ENCODE assay signal across 25 cellular contexts in genomic region chr4:172985552-172985951, GRCh38.
DNase-seq lines count a peak whose midpoint lies in the region; ATAC-seq, FAIRE-seq and TF ChIP-seq lines count a peak whose summit lies in the region.
"Had no signal": no experiment of that assay in that cellular context is flagged by ENCODE, and none has a peak within 500 bp of the region (broad histone marks: within the 10 kb centered on the region; RNA-seq: fewer than 3 reads in every experiment).

No MANE protein-coding gene starts in this region.

- H3K4ac ChIP-seq in mesendoderm (ENCODE audit: low read depth, low read length) = no peak overlapping the region

- no peaks in the 10 kb centered on the region for H3K9me2 ChIP-seq in GM23338 (ENCODE audit: insufficient read depth)

- intact Hi-C loops in K562 (cut with micrococcal nuclease) = no loop called here

- H3K4me1 ChIP-seq in GM23338 (ENCODE audit: insufficient read depth) (peaks cover 27% of the 10 kb centered on the region), K562 (replicated peaks in 1 of 2; ENCODE audit: control insufficient read depth in 2 of 2, insufficient read depth in 2 of 2, low read length in 2 of 2) (no peaks in the 10 kb centered on the region), mesendoderm (ENCODE audit: control insufficient read depth, low read depth, low read length) (no peaks in the 10 kb centered on the region)

- no peak for TF ChIP-seq EP300 in K562 (IDR thresholded peaks at IDR 0.05; ENCODE audit: low read length)

- no peak overlapping the region for H3K56ac ChIP-seq in mesendoderm (ENCODE audit: low read length)

- CTCF ChIA-PET in K562 (lab: Yijun Ruan, JAX; ENCODE audit: low intra/inter-chr PET ratio) = interaction anchor here (0.5 kb wide), 1 partner anchor 93 kb away, joined by 8 read pairs; no protein-coding TSS in a partner anchor

- H4K5ac ChIP-seq in mesendoderm (ENCODE audit: low read length) = no peak overlapping the region

- no peak for ATAC-seq in GM23338
- no peak for ATAC-seq in K562
- no peak for ATAC-seq in HG03108 (IDR thresholded peaks at IDR 0.05; ENCODE audit: unreplicated experiment)
- ATAC-seq: CD8-positive, alpha-beta T cell; stimulated activated naive CD8-positive, alpha-beta T cell treated with anti-CD3 and anti-CD28 coated beads, Interleukin-15, Interleukin-2, amounts not matched to agents 100 U/mL and 50 U/mL, for 24 hours; T-cell had no signal

- no peak for TF ChIP-seq RAD21 in K562 (CRISPR knock-in tag; conservative IDR thresholded peaks at IDR 0.05 in 1 of 2, IDR thresholded peaks at IDR 0.05 in 1 of 2)

- H3K9me1 ChIP-seq in K562 (ENCODE audit: control insufficient read depth, insufficient read depth, low read length) = no peaks in the 10 kb centered on the region

- BruUV-seq in K562 (replicated peaks; lab: Mats Ljungman, UMichigan) = no TSS peak

- peaks cover 19% of the 10 kb centered on the region for H3K36me3 Mint-ChIP-seq in GM23338 (ENCODE audit: low read depth)
- H3K36me3 Mint-ChIP-seq: activated naive CD4-positive, alpha-beta T cell treated with anti-CD3 and anti-CD28 coated beads, Interleukin-2, amount 50 U/mL, for 24 hours; CD8-positive, alpha-beta T cell; T-cell had no signal

- no peaks in the 10 kb centered on the region for H3F3A ChIP-seq in GM23338 (replicated peaks; ENCODE audit: low read depth)

- H2AFZ ChIP-seq in GM23338 (no peak overlapping the region), K562 (ENCODE audit: low read depth, low read length) (no peak overlapping the region)

- POLR2A ChIA-PET in K562 (lab: Yijun Ruan, JAX) = no interaction called here

- H3K27ac ChIP-seq in GM23338 (ENCODE audit: low read depth) (no peak overlapping the region), K562 (ENCODE audit: extremely low read depth, low read depth, low read length) (no peak overlapping the region), mesendoderm (ENCODE audit: low read depth, low read length) (no peak overlapping the region)
- H3K27ac ChIP-seq: neutrophil had no signal

- in situ Hi-C loops in K562 (cut with MboI) = no loop called here

- H3K79me2 ChIP-seq in GM23338 (replicated peaks; ENCODE audit: insufficient read depth) (no peaks in the 10 kb centered on the region), K562 (ENCODE audit: control insufficient read depth, insufficient read depth, low read length) (no peaks in the 10 kb centered on the region), mesendoderm (ENCODE audit: control insufficient read depth, insufficient read depth, low read length) (no peaks in the 10 kb centered on the region)

- H3K4me3 Mint-ChIP-seq in GM23338 = no peak overlapping the region
- H3K4me3 Mint-ChIP-seq: activated CD4-positive, alpha-beta T cell treated with anti-CD3 and anti-CD28 coated beads, Interleukin-2, amount 10 ng/mL, durations not matched to agents 24 days and 14 days; activated naive CD4-positive, alpha-beta T cell treated with anti-CD3 and anti-CD28 coated beads, Interleukin-2, amount 50 U/mL, for 24 hours; CD8-positive, alpha-beta T cell; central memory CD8-positive, alpha-beta T cell; T-cell had no signal

- no peak for FAIRE-seq in K562 (lab: Jason Lieb, UNC)
- FAIRE-seq: G401.6, small intestine had no signal

- no peak for DNase-seq in GM23338 (ENCODE audit: low spot score)
- DNase-seq in LoVo (ENCODE audit: low spot score) = peak; percentile 27
- no peak for DNase-seq in K562 (ENCODE audit: extremely low read depth in 1 of 4, low spot score in 3 of 4)
- DNase-seq in mesendoderm = no peak
- no peak for DNase-seq in inferior parietal cortex (ENCODE audit: extremely low spot score)
- DNase-seq in SIG-M5 (lab: John Stamatoyannopoulos, UW) = no peak
- DNase-seq: activated CD4-positive, alpha-beta T cell treated with anti-CD3 and anti-CD28 coated beads, Interleukin-2, amount 10 ng/mL, durations not matched to agents 24 days and 14 days; AML-193; anterior cingulate cortex; CD8-positive, alpha-beta T cell; DMS153; MG63; NCI-H1417 treated with DMSO at 0.1 percent for 48 hours; NCI-H748 treated with DMSO at 0.1 percent for 48 hours; SHP77; small intestine; stimulated activated CD4-positive, alpha-beta T cell treated with anti-CD3 and anti-CD28 coated beads, Interleukin-4, amount 100 ng/mL, for 24 hours; stimulated activated naive CD8-positive, alpha-beta T cell treated with anti-CD3 and anti-CD28 coated beads, Interleukin-15, Interleukin-2, amounts not matched to agents 100 U/mL and 50 U/mL, for 24 hours; T-cell; thyroid gland had no signal

- no peak overlapping the region for H2AK5ac ChIP-seq in mesendoderm (ENCODE audit: low read length)

- H3K27me3 Mint-ChIP-seq in GM23338 (ENCODE audit: insufficient read depth, low read depth, poor library complexity) = no peaks in the 10 kb centered on the region
- H3K27me3 Mint-ChIP-seq: activated CD4-positive, alpha-beta T cell treated with anti-CD3 and anti-CD28 coated beads, Interleukin-2, amount 10 ng/mL, durations not matched to agents 24 days and 14 days had no signal

- H4K8ac ChIP-seq in mesendoderm (ENCODE audit: low read depth, low read length) = no peak overlapping the region

- H3K4me2 ChIP-seq in GM23338 (peak overlapping the region; percentile 44), K562 (ENCODE audit: insufficient read depth, low read length) (no peak overlapping the region), mesendoderm (ENCODE audit: low read length) (no peak overlapping the region)

- no peak overlapping the region for H2BK5ac ChIP-seq in mesendoderm (ENCODE audit: low read length)

- peaks cover 28% of the 10 kb centered on the region for H3K4me1 Mint-ChIP-seq in GM23338
- H3K4me1 Mint-ChIP-seq: activated CD4-positive, alpha-beta T cell treated with anti-CD3 and anti-CD28 coated beads, Interleukin-2, amount 10 ng/mL, durations not matched to agents 24 days and 14 days; activated naive CD4-positive, alpha-beta T cell treated with anti-CD3 and anti-CD28 coated beads, Interleukin-2, amount 50 U/mL, for 24 hours; central memory CD8-positive, alpha-beta T cell; T-cell had no signal

- TF ChIP-seq CTCF in GM23338 (conservative IDR thresholded peaks at IDR 0.05; ENCODE audit: low read depth in 2 of 2) (no peak), K562 (IDR thresholded peaks at IDR 0.05 in 2 of 3, conservative IDR thresholded peaks at IDR 0.05 in 1 of 3; ENCODE audit: insufficient read depth in 2 of 3, low read depth in 1 of 3, low read length in 3 of 3) (no peak)

- no peaks in the 10 kb centered on the region for H3K27me3 ChIP-seq in GM23338 (ENCODE audit: insufficient read depth)
- H3K27me3 ChIP-seq in K562 (ENCODE audit: control insufficient read depth in 2 of 2, insufficient read depth in 2 of 2, low read length in 2 of 2) = no peaks in the 10 kb centered on the region
- no peaks in the 10 kb centered on the region for H3K27me3 ChIP-seq in mesendoderm (ENCODE audit: insufficient read depth, low read length, poor library complexity)
- H3K27me3 ChIP-seq: neutrophil, thyroid gland had no signal

- no peak overlapping the region for H3K9ac ChIP-seq in K562 (ENCODE audit: insufficient read depth in 1 of 2, low read depth in 2 of 2, low read length in 2 of 2)
- H3K9ac ChIP-seq in mesendoderm (ENCODE audit: low read length) = no peak overlapping the region

- H3K9me3 Mint-ChIP-seq in GM23338 = peaks cover 27% of the 10 kb centered on the region
- H3K9me3 Mint-ChIP-seq: activated CD4-positive, alpha-beta T cell treated with anti-CD3 and anti-CD28 coated beads, Interleukin-2, amount 10 ng/mL, durations not matched to agents 24 days and 14 days; activated naive CD4-positive, alpha-beta T cell treated with anti-CD3 and anti-CD28 coated beads, Interleukin-2, amount 50 U/mL, for 24 hours had no signal

- H3K23ac ChIP-seq in mesendoderm (ENCODE audit: low read length) = no peak overlapping the region

- H2BK120ac ChIP-seq in mesendoderm (ENCODE audit: low read depth, low read length) = no peak overlapping the region

- 5% methylated on average over 2 of the region's 2 CpGs for WGBS in K562 (ENCODE audit: insufficient coverage, low coverage, missing lambda C conversion rate)
- no CpG with 5 or more reads among the region's 2 CpGs for WGBS in mesendoderm (ENCODE audit: extremely low coverage, insufficient coverage, low lambda C conversion rate)

- no peaks in the 10 kb centered on the region for H3K36me3 ChIP-seq in GM23338 (ENCODE audit: insufficient read depth)
- H3K36me3 ChIP-seq in K562 (ENCODE audit: control insufficient read depth, insufficient read depth, low read length) = no peaks in the 10 kb centered on the region
- no peaks in the 10 kb centered on the region for H3K36me3 ChIP-seq in mesendoderm (ENCODE audit: control insufficient read depth, insufficient read depth, low read length)
- H3K36me3 ChIP-seq: MG63, neutrophil, thyroid gland had no signal

- no peak overlapping the region for H3K4me3 ChIP-seq in GM23338
- H3K4me3 ChIP-seq in K562 = no peak overlapping the region
- no peak overlapping the region for H3K4me3 ChIP-seq in mesendoderm (ENCODE audit: low read length)
- H3K4me3 ChIP-seq: MG63, thyroid gland had no signal

- peak overlapping the region; percentile 50; the same call in 1 of the 2 replicates for H3K27ac Mint-ChIP-seq in GM23338
- H3K27ac Mint-ChIP-seq: activated CD4-positive, alpha-beta T cell treated with anti-CD3 and anti-CD28 coated beads, Interleukin-2, amount 10 ng/mL, durations not matched to agents 24 days and 14 days; activated naive CD4-positive, alpha-beta T cell treated with anti-CD3 and anti-CD28 coated beads, Interleukin-2, amount 50 U/mL, for 24 hours; CD8-positive, alpha-beta T cell; T-cell had no signal

- H3K18ac ChIP-seq in mesendoderm (ENCODE audit: low read length) = no peak overlapping the region

- H4K20me1 ChIP-seq in GM23338 (replicated peaks; ENCODE audit: insufficient read depth) = no peaks in the 10 kb centered on the region
- H4K20me1 ChIP-seq in K562 (replicated peaks; ENCODE audit: control insufficient read depth, insufficient read depth, low read length) = no peaks in the 10 kb centered on the region

- no peaks in the 10 kb centered on the region for H3K9me3 ChIP-seq in K562 (replicated peaks; ENCODE audit: control insufficient read depth, insufficient read depth, low read depth, low read length)
- H3K9me3 ChIP-seq: neutrophil, thyroid gland had no signal

- H2BK15ac ChIP-seq in mesendoderm (replicated peaks; ENCODE audit: low read depth) = peak overlapping the region; percentile 57

- TF ChIP-seq POLR2A in K562 (conservative IDR thresholded peaks at IDR 0.05) = no peak

- H3K79me1 ChIP-seq in mesendoderm (ENCODE audit: low read length) = no peaks in the 10 kb centered on the region

TF ChIP-seq in K562, 482 proteins besides CTCF, POLR2A, EP300 and RAD21 (continues in another document):
- 0 out of 2 replicates have a peak, but pooled peaks have one; percentile 35 for TF ChIP-seq NFE2 (IDR thresholded peaks at IDR 0.05; ENCODE audit: low read depth)
- peak; percentile 87 for TF ChIP-seq C11orf30 (IDR thresholded peaks at IDR 0.05; ENCODE audit: low read depth)
- TF ChIP-seq ZNF316 (IDR thresholded peaks at IDR 0.05) = peak; percentile 91
- TF ChIP-seq ETV6 (IDR thresholded peaks at IDR 0.05; ENCODE audit: borderline replicate concordance in 1 of 2, low read depth in 2 of 2, low read length in 1 of 2) = no peak
- TF ChIP-seq ETV6 (CRISPR knock-in tag; IDR thresholded peaks at IDR 0.05; ENCODE audit: borderline replicate concordance) = no peak
- peak; percentile 85 for TF ChIP-seq MAFF (IDR thresholded peaks at IDR 0.05; ENCODE audit: low read length)
- no peak for TF ChIP-seq TBL1XR1 (IDR thresholded peaks at IDR 0.05; ENCODE audit: low read length in 2 of 2)
- TF ChIP-seq ZNF133 (CRISPR knock-in tag; IDR thresholded peaks at IDR 0.05) = no peak
